ENCODE assay signal across 12 cellular contexts in genomic region chr4:77570508-77571214, GRCh38. TPM values are rescaled to one million over a fixed set of nuclear protein-coding genes. Genes with fewer than 3 reads are reported as not detected.
DNase-seq lines count a peak whose midpoint lies in the region; TF ChIP-seq lines count a peak whose summit lies in the region.
"Not testable (repeated sequence)": the region's sequence is repeated elsewhere in the genome, so short reads cannot be mapped to it uniquely, and the experiment has no call there.
"Had no signal": no experiment of that assay in that cellular context is flagged by ENCODE, and none has a peak within 500 bp of the region (broad histone marks: within the 10 kb centered on the region; RNA-seq: fewer than 3 reads in every experiment).

No MANE protein-coding gene starts in this region.

- not testable (repeated sequence) for H3K27ac Mint-ChIP-seq in chondrocyte (ENCODE audit: unreplicated experiment)

- DNase-seq in activated gamma-delta T cell (lab: John Stamatoyannopoulos, UW) (peak; percentile 6), chondrocyte (ENCODE audit: low spot score) (peak; percentile 87)

- not testable (repeated sequence) for H3K36me3 Mint-ChIP-seq in chondrocyte (ENCODE audit: low read depth)

- not testable (repeated sequence) for H3K4me1 Mint-ChIP-seq in chondrocyte (ENCODE audit: low read depth)

- TF ChIP-seq CTCF in chondrocyte (IDR thresholded peaks at IDR 0.05): not testable (repeated sequence)

- H3K4me3 Mint-ChIP-seq in chondrocyte (ENCODE audit: unreplicated experiment): not testable (repeated sequence)

- H3K27me3 Mint-ChIP-seq in chondrocyte (ENCODE audit: low read depth): peaks cover 22% of the 10 kb centered on the region

- H3K9me3 Mint-ChIP-seq in chondrocyte (ENCODE audit: low read depth): peaks cover 18% of the 10 kb centered on the region

RNA-seq across cellular contexts. Expression of gene CXCL13, which starts 35.0 kb away (rescaled TPM):
- total RNA-seq in chondrocyte: not detected in 3 replicates
- total RNA-seq: A172; A673; B cell; Caco-2; Calu3; CD4-positive, alpha-beta memory T cell; CD4-positive, alpha-beta T cell; CD4-positive, CD25-positive, alpha-beta regulatory T cell; CD8-positive, alpha-beta T cell; Daoy had no signal
